In the genomic region with DNA sequence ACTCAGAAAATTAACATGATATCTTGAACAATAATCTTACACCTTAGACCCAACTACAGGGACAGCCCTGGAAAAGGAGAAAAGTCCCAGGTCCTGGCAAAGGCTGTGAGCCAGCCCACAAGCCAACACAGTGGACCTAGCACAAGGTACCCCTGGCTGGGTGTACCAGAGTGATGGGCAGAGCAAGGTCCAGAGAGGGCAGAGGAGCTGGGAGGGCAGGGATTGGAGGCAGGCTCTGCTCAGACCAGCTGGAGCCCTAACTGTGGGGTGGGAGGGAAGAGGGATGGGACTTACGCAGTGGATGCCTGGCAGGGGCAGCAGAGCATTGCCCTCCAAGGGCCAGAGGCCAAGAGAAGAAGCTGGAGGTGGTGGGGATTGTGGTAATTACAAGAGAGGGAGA, we compare ENCODE assay signal across 22 cellular contexts.
"Had no signal": no experiment of that assay in that cellular context is flagged by ENCODE, and none has a peak within 500 bp of the region (broad histone marks: within the 10 kb centered on the region; RNA-seq: fewer than 3 reads in every experiment).

No MANE protein-coding gene starts in this region.

- H3K27ac ChIP-seq: neutrophil, parathyroid adenoma, prostate gland, skin epidermis, spleen, testis, tibial artery had no signal

- H2AFZ ChIP-seq: parathyroid adenoma had no signal

- DNase-seq: cerebellar nuclear complex; cortex of kidney; effector memory CD8-positive, alpha-beta T cell; hypothalamus; immature natural killer cell; islet precursor cell; kidney glomerular epithelial cell; naive thymus-derived CD8-positive, alpha-beta T cell; nephron progenitor cell; right cardiac atrium; spleen; stimulated activated CD4-positive, alpha-beta T cell treated with anti-CD3 and anti-CD28 coated beads, Interleukin-4, amount 100 ng/mL, for 4 hours; stimulated activated naive CD8-positive, alpha-beta T cell treated with anti-CD3 and anti-CD28 coated beads, Interleukin-15, Interleukin-2, amounts not matched to agents 100 U/mL and 50 U/mL, for 24 hours; substantia nigra; testis; tibial artery had no signal

- H3K4me3 ChIP-seq: prostate gland, skin epidermis, spleen, testis, tibial artery had no signal

- H3K9ac ChIP-seq: parathyroid adenoma had no signal

- ATAC-seq: effector memory CD8-positive, alpha-beta T cell; naive thymus-derived CD8-positive, alpha-beta T cell; right cardiac atrium; stimulated activated memory B cell treated with anti-CD40 and anti-IgM and Interleukin-4, amounts not matched to agents 10 μg/mL and 1 μg/mL and 100 μg/mL, for 72 hours; stimulated activated naive CD8-positive, alpha-beta T cell treated with anti-CD3 and anti-CD28 coated beads, Interleukin-15, Interleukin-2, amounts not matched to agents 100 U/mL and 50 U/mL, for 24 hours had no signal

- H3K4me1 ChIP-seq: prostate gland, testis, tibial artery had no signal

- H3K36me3 ChIP-seq: neutrophil, prostate gland, spleen, tibial artery had no signal

- H3K27me3 ChIP-seq: testis, tibial artery had no signal

- H3K79me2 ChIP-seq: parathyroid adenoma had no signal

- FAIRE-seq: frontal cortex had no signal

- H3K9me3 ChIP-seq: neutrophil, prostate gland, spleen, testis, tibial artery had no signal
